Comparison of ENCODE assay signal across 3 cellular contexts in genomic region chr2:18643532-18644462, GRCh38.
TF ChIP-seq lines count a peak whose summit lies in the region.

No MANE protein-coding gene starts in this region.

TF ChIP-seq in liver, 16 proteins besides CTCF, POLR2A, EP300 and RAD21:
- TF ChIP-seq JUND (IDR thresholded peaks at IDR 0.05) = no peak
- TF ChIP-seq HNF4A (conservative IDR thresholded peaks at IDR 0.05) = peak; percentile 64 to 72
- TF ChIP-seq TAF1 (conservative IDR thresholded peaks at IDR 0.05) = no peak
- peak; percentile 9 for TF ChIP-seq HNF4G (IDR thresholded peaks at IDR 0.05)
- TF ChIP-seq FOXA2 (IDR thresholded peaks at IDR 0.05) = no peak
- TF ChIP-seq MAX (IDR thresholded peaks at IDR 0.05) = no peak
- no peak for TF ChIP-seq SP1 (IDR thresholded peaks at IDR 0.05)
- TF ChIP-seq ZBTB33 (IDR thresholded peaks at IDR 0.05) = no peak
- TF ChIP-seq RXRA (IDR thresholded peaks at IDR 0.05) = no peak
TF ChIP-seq in liver: peak in this region for 2.

TF ChIP-seq in HepG2, 621 proteins besides CTCF, POLR2A, EP300 and RAD21:
- TF ChIP-seq DMAP1 (CRISPR knock-in tag; IDR thresholded peaks at IDR 0.05) = no peak
- no peak for TF ChIP-seq XBP1 (CRISPR knock-in tag; IDR thresholded peaks at IDR 0.05)
- TF ChIP-seq SP140L (CRISPR knock-in tag; IDR thresholded peaks at IDR 0.05; ENCODE audit: borderline replicate concordance) = no peak
- no peak for TF ChIP-seq RBFOX2 (IDR thresholded peaks at IDR 0.05; ENCODE audit: low read depth, low read length)

TF ChIP-seq in H1, 55 proteins besides CTCF, POLR2A, EP300 and RAD21:
- TF ChIP-seq RBBP5 (IDR thresholded peaks at IDR 0.05; ENCODE audit: borderline replicate concordance, low read depth, low read length) (no peak), MAX (IDR thresholded peaks at IDR 0.05) (peak; percentile 72)
